1 cellular context compared by ENCODE assay signal in the genomic region with DNA sequence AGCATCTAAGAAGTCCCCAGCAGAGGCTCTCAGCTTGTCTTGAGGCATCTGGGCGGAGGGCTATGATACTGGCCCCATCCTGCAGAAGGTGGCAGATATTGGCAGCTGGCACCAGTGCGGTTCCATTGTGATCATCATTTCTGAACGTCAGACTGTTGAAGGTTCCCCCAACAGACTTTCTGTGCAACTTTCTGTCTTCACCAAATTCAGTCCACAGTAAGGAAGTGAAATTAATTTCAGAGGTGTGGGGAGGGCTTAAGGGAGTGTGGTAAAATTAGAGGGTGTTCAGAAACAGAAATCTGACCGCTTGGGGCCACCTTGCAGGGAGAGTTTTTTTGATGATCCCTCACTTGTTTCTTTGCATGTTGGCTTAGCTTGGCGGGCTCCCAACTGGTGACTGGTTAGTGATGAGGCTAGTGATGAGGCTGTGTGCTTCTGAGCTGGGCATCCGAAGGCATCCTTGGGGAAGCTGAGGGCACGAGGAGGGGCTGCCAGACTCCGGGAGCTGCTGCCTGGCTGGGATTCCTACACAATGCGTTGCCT.
A peak's percentile ranks its signal among the peaks of the same experiment; 100 is the strongest.
TF ChIP-seq lines count a peak whose summit lies in the region.

A gene with protein sequence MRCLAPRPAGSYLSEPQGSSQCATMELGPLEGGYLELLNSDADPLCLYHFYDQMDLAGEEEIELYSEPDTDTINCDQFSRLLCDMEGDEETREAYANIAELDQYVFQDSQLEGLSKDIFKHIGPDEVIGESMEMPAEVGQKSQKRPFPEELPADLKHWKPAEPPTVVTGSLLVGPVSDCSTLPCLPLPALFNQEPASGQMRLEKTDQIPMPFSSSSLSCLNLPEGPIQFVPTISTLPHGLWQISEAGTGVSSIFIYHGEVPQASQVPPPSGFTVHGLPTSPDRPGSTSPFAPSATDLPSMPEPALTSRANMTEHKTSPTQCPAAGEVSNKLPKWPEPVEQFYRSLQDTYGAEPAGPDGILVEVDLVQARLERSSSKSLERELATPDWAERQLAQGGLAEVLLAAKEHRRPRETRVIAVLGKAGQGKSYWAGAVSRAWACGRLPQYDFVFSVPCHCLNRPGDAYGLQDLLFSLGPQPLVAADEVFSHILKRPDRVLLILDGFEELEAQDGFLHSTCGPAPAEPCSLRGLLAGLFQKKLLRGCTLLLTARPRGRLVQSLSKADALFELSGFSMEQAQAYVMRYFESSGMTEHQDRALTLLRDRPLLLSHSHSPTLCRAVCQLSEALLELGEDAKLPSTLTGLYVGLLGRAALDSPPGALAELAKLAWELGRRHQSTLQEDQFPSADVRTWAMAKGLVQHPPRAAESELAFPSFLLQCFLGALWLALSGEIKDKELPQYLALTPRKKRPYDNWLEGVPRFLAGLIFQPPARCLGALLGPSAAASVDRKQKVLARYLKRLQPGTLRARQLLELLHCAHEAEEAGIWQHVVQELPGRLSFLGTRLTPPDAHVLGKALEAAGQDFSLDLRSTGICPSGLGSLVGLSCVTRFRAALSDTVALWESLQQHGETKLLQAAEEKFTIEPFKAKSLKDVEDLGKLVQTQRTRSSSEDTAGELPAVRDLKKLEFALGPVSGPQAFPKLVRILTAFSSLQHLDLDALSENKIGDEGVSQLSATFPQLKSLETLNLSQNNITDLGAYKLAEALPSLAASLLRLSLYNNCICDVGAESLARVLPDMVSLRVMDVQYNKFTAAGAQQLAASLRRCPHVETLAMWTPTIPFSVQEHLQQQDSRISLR (plus strand): TSS at position 404 of the 543 bp plus-strand sequence. CDS start 129 bp downstream, at position 533.

TF ChIP-seq in K562, 482 proteins besides CTCF, POLR2A, EP300 and RAD21 (continued from another document):
- TF ChIP-seq, protein P1, sequence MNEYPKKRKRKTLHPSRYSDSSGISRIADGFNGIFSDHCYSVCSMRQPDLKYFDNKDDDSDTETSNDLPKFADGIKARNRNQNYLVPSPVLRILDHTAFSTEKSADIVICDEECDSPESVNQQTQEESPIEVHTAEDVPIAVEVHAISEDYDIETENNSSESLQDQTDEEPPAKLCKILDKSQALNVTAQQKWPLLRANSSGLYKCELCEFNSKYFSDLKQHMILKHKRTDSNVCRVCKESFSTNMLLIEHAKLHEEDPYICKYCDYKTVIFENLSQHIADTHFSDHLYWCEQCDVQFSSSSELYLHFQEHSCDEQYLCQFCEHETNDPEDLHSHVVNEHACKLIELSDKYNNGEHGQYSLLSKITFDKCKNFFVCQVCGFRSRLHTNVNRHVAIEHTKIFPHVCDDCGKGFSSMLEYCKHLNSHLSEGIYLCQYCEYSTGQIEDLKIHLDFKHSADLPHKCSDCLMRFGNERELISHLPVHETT (CRISPR knock-in tag; conservative IDR thresholded peaks at IDR 0.05 in 1 of 2, IDR thresholded peaks at IDR 0.05 in 1 of 2), result no peak
- TF ChIP-seq EGR1 (conservative IDR thresholded peaks at IDR 0.05) (no peak), ARID2 (IDR thresholded peaks at IDR 0.05) (no peak), NFIC (IDR thresholded peaks at IDR 0.05) (peak; percentile 26; the same call in 1 of the 2 replicates), NCOA2 (IDR thresholded peaks at IDR 0.05; ENCODE audit: partially characterized antibody in 2 of 2) (peak in 1 of 2 experiments; percentile 97), YY1 (IDR thresholded peaks at IDR 0.05; ENCODE audit: borderline replicate concordance in 1 of 3, control insufficient read depth in 1 of 3, extremely low read depth in 1 of 3, insufficient read depth in 3 of 3, insufficient read length in 1 of 3, insufficient replicate concordance in 2 of 3, low read depth in 1 of 3, low read length in 2 of 3) (peak in 1 of 3 experiments; percentile 27)
- TF ChIP-seq, protein P2, sequence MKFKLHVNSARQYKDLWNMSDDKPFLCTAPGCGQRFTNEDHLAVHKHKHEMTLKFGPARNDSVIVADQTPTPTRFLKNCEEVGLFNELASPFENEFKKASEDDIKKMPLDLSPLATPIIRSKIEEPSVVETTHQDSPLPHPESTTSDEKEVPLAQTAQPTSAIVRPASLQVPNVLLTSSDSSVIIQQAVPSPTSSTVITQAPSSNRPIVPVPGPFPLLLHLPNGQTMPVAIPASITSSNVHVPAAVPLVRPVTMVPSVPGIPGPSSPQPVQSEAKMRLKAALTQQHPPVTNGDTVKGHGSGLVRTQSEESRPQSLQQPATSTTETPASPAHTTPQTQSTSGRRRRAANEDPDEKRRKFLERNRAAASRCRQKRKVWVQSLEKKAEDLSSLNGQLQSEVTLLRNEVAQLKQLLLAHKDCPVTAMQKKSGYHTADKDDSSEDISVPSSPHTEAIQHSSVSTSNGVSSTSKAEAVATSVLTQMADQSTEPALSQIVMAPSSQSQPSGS (CRISPR knock-in tag; IDR thresholded peaks at IDR 0.05), result no peak
